8 cellular contexts compared by ENCODE assay signal in the genomic region with DNA sequence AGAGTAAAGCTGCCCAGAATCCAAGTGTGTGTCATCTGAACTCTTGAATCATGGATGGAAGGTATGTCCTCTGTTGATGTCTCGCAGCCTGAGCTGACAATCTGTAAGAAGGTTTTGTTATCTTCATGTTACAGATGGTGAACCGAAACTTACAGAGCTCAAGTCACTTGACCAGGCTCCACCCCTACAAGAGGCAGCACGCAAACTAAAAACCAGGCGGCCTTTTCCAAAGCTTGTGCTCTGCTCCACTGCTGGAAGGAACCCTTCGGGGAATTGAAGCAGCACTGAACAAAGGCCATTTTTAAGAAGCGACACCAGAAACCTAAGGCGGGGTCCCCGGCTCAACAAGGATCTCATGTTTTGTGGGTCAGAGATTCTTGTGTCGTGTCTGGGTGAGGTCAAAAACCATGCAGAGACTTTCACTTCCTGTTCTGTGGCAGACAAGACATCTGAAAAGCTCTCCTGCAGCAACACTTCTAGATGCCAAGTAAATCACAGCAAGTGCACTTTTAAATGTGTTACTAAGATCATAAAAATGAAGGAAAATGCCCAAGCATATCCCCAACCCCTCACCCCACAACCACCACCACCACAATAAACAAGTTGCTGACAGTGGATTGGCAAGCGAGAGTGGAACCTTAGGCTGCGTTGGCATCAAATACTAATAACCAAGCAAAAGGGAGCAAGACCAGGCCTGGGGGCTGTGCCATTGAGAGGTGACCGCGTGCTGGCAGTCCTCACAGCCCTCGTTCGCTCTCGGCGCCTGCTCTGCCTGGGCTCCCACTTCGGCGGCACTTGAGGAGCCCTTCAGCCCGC. TPM values are rescaled to one million over a fixed set of nuclear protein-coding genes. Genes with fewer than 3 reads are reported as not detected.
A peak's percentile ranks its signal among the peaks of the same experiment; 100 is the strongest.
DNase-seq lines count a peak whose midpoint lies in the region; ATAC-seq, FAIRE-seq and TF ChIP-seq lines count a peak whose summit lies in the region.

No MANE protein-coding gene starts in this region.

- H3K79me2 ChIP-seq in astrocyte (ENCODE audit: insufficient read depth, low read length), result peaks cover 9% of the 10 kb centered on the region

- no peak for FAIRE-seq in astrocyte (lab: Jason Lieb, UNC)

- H3K4me1 ChIP-seq in astrocyte (ENCODE audit: insufficient read depth, low read length) (peaks cover 19% of the 10 kb centered on the region), uterus (no peaks in the 10 kb centered on the region)

- H3K27ac ChIP-seq in astrocyte (ENCODE audit: low read depth, low read length) (no peak overlapping the region), uterus (no peak overlapping the region)

- H3K9me3 ChIP-seq in astrocyte (ENCODE audit: insufficient read depth, low read depth, low read length) (no peaks in the 10 kb centered on the region), uterus (no peaks in the 10 kb centered on the region)

- peak; percentile 6 for DNase-seq in H7
- peak; percentile 67 for DNase-seq in NB4 (ENCODE audit: low read depth)
- DNase-seq in astrocyte (ENCODE audit: low read depth), result peak; percentile 36
- peak; percentile 75 for DNase-seq in stimulated activated naive B cell treated with anti-CD40 and anti-IgM and Interleukin-4, amounts not matched to agents 10 μg/mL and 1 μg/mL and 100 μg/mL, for 72 hours
- DNase-seq in DMS153 treated with DMSO at 0.1 percent for 48 hours (lab: John Stamatoyannopoulos, UW; ENCODE audit: unreplicated experiment), result no peak
- DNase-seq in NCI-H526 (lab: John Stamatoyannopoulos, UW), result no peak
- DNase-seq in uterus, result no peak

- H3K4me1 Mint-ChIP-seq in astrocyte (ENCODE audit: low read depth, unreplicated experiment), result peaks cover 25% of the 10 kb centered on the region
- peaks cover 33 to 56% of the 10 kb centered on the region in 2 donors for H3K4me1 Mint-ChIP-seq in stimulated activated naive B cell treated with anti-CD40 and anti-IgM and Interleukin-4, amounts not matched to agents 10 μg/mL and 1 μg/mL and 100 μg/mL, for 72 hours

- H4K20me1 ChIP-seq in astrocyte (ENCODE audit: insufficient read depth, low read length), result no peaks in the 10 kb centered on the region

- peaks cover 6% of the 10 kb centered on the region for H3K36me3 Mint-ChIP-seq in astrocyte (ENCODE audit: low read depth, unreplicated experiment)
- H3K36me3 Mint-ChIP-seq in stimulated activated naive B cell treated with anti-CD40 and anti-IgM and Interleukin-4, amounts not matched to agents 10 μg/mL and 1 μg/mL and 100 μg/mL, for 72 hours, result peaks cover 0 to 3% of the 10 kb centered on the region in 2 donors

- no peak for TF ChIP-seq CTCF in NB4 (IDR thresholded peaks at IDR 0.05; ENCODE audit: low read depth, low read length)
- TF ChIP-seq CTCF in astrocyte (IDR thresholded peaks at IDR 0.05; ENCODE audit: insufficient read depth, low read depth, low read length), result no peak
- TF ChIP-seq CTCF in uterus (IDR thresholded peaks at IDR 0.05), result no peak

- H3K4me3 ChIP-seq in H7 (ENCODE audit: insufficient read depth, low read depth, low read length) (no peak overlapping the region), NB4 (ENCODE audit: low read depth, low read length) (no peak overlapping the region), astrocyte (ENCODE audit: insufficient read depth, low read depth, low read length) (no peak overlapping the region), uterus (no peak overlapping the region)

- peaks cover 2% of the 10 kb centered on the region for H3K9me3 Mint-ChIP-seq in astrocyte (ENCODE audit: unreplicated experiment)
- H3K9me3 Mint-ChIP-seq in stimulated activated naive B cell treated with anti-CD40 and anti-IgM and Interleukin-4, amounts not matched to agents 10 μg/mL and 1 μg/mL and 100 μg/mL, for 72 hours, result no peaks in the 10 kb centered on the region

- intact Hi-C loops in uterus (cut with DNase I; ENCODE audit: low total_unique reads), result no loop called here

- H2AFZ ChIP-seq in astrocyte (ENCODE audit: low read depth, low read length), result no peak overlapping the region

- H3K27ac Mint-ChIP-seq in astrocyte (ENCODE audit: unreplicated experiment), result peak overlapping the region; percentile 62
- H3K27ac Mint-ChIP-seq in stimulated activated naive B cell treated with anti-CD40 and anti-IgM and Interleukin-4, amounts not matched to agents 10 μg/mL and 1 μg/mL and 100 μg/mL, for 72 hours, result peak overlapping the region; percentile 93

- TF ChIP-seq POLR2A in NB4 (IDR thresholded peaks at IDR 0.05; ENCODE audit: extremely low read depth, insufficient read length) (no peak), uterus (IDR thresholded peaks at IDR 0.05) (no peak)

- H3K27me3 ChIP-seq in H7 (ENCODE audit: control insufficient read depth, insufficient read depth, low read length) (no peaks in the 10 kb centered on the region), astrocyte (ENCODE audit: insufficient read depth, low read length) (no peaks in the 10 kb centered on the region), uterus (no peaks in the 10 kb centered on the region)

- ATAC-seq in GM18511 (IDR thresholded peaks at IDR 0.05; ENCODE audit: unreplicated experiment), result peak; percentile 76
- peak; percentile 69 to 81 for ATAC-seq in stimulated activated naive B cell treated with anti-CD40 and anti-IgM and Interleukin-4, amounts not matched to agents 10 μg/mL and 1 μg/mL and 100 μg/mL, for 72 hours (replicated peaks)

- H3K36me3 ChIP-seq in H7 (replicated peaks; ENCODE audit: control insufficient read depth, insufficient read depth, low read length), result no peaks in the 10 kb centered on the region
- no peaks in the 10 kb centered on the region for H3K36me3 ChIP-seq in astrocyte (ENCODE audit: insufficient read depth, low read length)
- no peaks in the 10 kb centered on the region for H3K36me3 ChIP-seq in uterus

- peaks cover 2% of the 10 kb centered on the region for H3K27me3 Mint-ChIP-seq in astrocyte (ENCODE audit: low read depth, unreplicated experiment)
- H3K27me3 Mint-ChIP-seq in stimulated activated naive B cell treated with anti-CD40 and anti-IgM and Interleukin-4, amounts not matched to agents 10 μg/mL and 1 μg/mL and 100 μg/mL, for 72 hours, result peaks cover 4 to 14% of the 10 kb centered on the region in 2 donors

- no peak overlapping the region for H3K4me3 Mint-ChIP-seq in astrocyte (ENCODE audit: unreplicated experiment)
- H3K4me3 Mint-ChIP-seq in stimulated activated naive B cell treated with anti-CD40 and anti-IgM and Interleukin-4, amounts not matched to agents 10 μg/mL and 1 μg/mL and 100 μg/mL, for 72 hours, result peak overlapping the region; percentile 51 to 72

- H3K9ac ChIP-seq in astrocyte (ENCODE audit: low read length), result no peak overlapping the region

- no peak overlapping the region for H3K4me2 ChIP-seq in astrocyte (ENCODE audit: low read length)

RNA-seq across cellular contexts. Expression of a gene that starts 27.3 kb away (rescaled TPM):
- 40.5 and 76.0 TPM in 2 replicates for total RNA-seq in H7 (2014; rRNA removed; shearing (Covaris generic))
- total RNA-seq in astrocyte (9.4 and 12.4 TPM in 2 replicates), uterus (10 to 100 TPM in 3 of 4 donors, 1 to 10 TPM in 1; 7.8 to 50.3 (median 21.6) TPM)

RNA-seq across cellular contexts. Expression of a gene that starts 41.3 kb away (rescaled TPM):
- 8.9 and 9.3 TPM in 2 replicates for total RNA-seq in H7 (2014; rRNA removed; shearing (Covaris generic))
- total RNA-seq in astrocyte (21.9 and 23.4 TPM in 2 replicates), uterus (10 to 100 TPM; 11.5 to 35.0 (median 30.1) TPM)

RNA-seq across cellular contexts. Expression of a gene that starts 55.7 kb away (rescaled TPM):
- 26.8 and 34.1 TPM in 2 replicates for total RNA-seq in H7 (2014; rRNA removed; shearing (Covaris generic))
- total RNA-seq in astrocyte, result 68.4 and 75.3 TPM in 2 replicates
- 100 to 1,000 TPM in 3 of 4 donors, 10 to 100 TPM in 1; 84.9 to 266 (median 203) TPM for total RNA-seq in uterus

Comparison
In these comparisons a context has a peak if more than half of its experiments do, and no peak if none do; other contexts are left out.
1. DNase-seq: peak in H7 (single experiment), NB4 (single experiment), astrocyte (single experiment) and stimulated activated naive B cell treated with anti-CD40 and anti-IgM and Interleukin-4, amounts not matched to agents 10 μg/mL and 1 μg/mL and 100 μg/mL, for 72 hours (single experiment); none in DMS153 treated with DMSO at 0.1 percent for 48 hours (single experiment), NCI-H526 (0 of 2) and uterus (0 of 2).